Comparison of ENCODE assay signal across 8 cellular contexts in the genomic region with DNA sequence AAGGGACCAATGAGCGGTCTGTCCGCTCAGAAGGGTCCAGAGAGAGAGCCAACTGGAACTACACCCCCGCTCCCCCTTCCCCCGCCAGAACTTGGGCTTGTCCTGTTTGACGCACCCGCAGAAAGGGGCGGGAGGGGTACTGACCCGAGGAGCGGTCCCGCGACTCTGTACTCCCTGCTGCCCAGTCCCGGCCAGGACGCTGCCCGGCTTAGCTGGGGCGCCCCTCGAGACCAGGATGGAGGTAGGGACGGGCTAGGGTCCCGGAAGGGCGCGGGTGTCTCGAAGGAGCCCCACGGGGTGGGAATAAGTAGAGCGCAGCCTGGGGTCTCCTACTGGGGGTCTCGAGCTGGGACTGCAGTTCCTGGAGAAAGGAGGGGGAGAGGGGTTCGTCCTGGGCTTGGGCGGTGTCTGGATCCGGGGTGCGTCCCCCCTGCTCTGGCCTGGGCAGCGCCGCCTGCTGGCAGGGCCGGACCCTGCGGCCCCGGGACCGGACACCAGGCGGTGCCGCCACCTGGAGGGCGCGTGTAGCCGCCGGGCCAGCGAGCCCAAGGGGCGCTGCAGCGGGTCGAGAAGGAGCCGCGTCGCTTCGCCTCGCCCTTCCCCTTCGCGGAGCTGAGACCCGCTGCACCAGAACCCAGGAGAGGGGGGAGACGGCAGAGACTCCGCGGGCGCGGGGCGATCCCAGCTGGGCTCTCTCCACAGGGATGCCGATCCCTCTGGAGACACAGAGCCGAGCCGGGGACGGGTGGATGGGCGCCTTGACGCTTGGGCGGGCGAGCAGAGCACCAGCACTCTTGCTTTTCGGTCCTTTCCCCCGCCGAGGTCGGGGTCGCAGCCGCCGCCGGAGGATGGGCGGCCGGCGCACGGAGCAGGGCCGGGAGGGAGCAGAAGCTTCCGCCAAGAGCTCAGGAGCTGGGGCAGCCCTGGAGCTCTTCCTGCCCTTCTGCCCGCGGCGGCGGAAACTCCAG. TPM values are rescaled to one million over a fixed set of nuclear protein-coding genes. Genes with fewer than 3 reads are reported as not detected.
DNase-seq lines count a peak whose midpoint lies in the region; ATAC-seq and TF ChIP-seq lines count a peak whose summit lies in the region.

No MANE protein-coding gene starts in this region.

- peak overlapping the region; percentile 97 for H3K9ac ChIP-seq in neural cell (ENCODE audit: low read length)

- intact Hi-C loops in Caco-2 (cut with micrococcal nuclease; ENCODE audit: unreplicated experiment) = loop anchor here (1.0 to 2.0 kb wide), 2 partner anchors 25 to 38 kb away; a partner anchor contains a TSS

- POLR2A ChIA-PET in Caco-2 (lab: Charles Lee) = interaction anchor here (0.5 to 1.8 kb wide), 2 partner anchors 26 to 52 kb away, joined by 4 to 11 read pairs; a partner anchor contains a TSS

- no peaks in the 10 kb centered on the region for H3K27me3 Mint-ChIP-seq in Caco-2 (ENCODE audit: insufficient read depth, unreplicated experiment)
- no peaks in the 10 kb centered on the region for H3K27me3 Mint-ChIP-seq in activated T-helper 17 cell treated with anti-CD3 and anti-CD28 coated beads, Interleukin-2, amount 50 U/mL, for 72 hours

- H3K9me3 Mint-ChIP-seq in Caco-2 (ENCODE audit: unreplicated experiment) = no peaks in the 10 kb centered on the region
- no peaks in the 10 kb centered on the region for H3K9me3 Mint-ChIP-seq in activated T-helper 17 cell treated with anti-CD3 and anti-CD28 coated beads, Interleukin-2, amount 50 U/mL, for 72 hours

- ATAC-seq in GM19397 (IDR thresholded peaks at IDR 0.05; ENCODE audit: unreplicated experiment) (peak; percentile 79), HG03558 (IDR thresholded peaks at IDR 0.05; ENCODE audit: extremely low read depth, unreplicated experiment) (peak; percentile 52)
- peak; percentile 83 for ATAC-seq in activated T-helper 17 cell treated with anti-CD3 and anti-CD28 coated beads, Interleukin-2, amount 50 U/mL, for 72 hours (replicated peaks)

- TF ChIP-seq CTCF in Caco-2 (IDR thresholded peaks at IDR 0.05; ENCODE audit: insufficient read depth in 1 of 2, low read depth in 1 of 2, low read length in 1 of 2, severe bottlenecking in 1 of 2, unreplicated experiment in 1 of 2) = peak; percentile 99
- TF ChIP-seq CTCF in fibroblast of the aortic adventitia (IDR thresholded peaks at IDR 0.05; ENCODE audit: insufficient read depth, low read length) = peak; percentile 89
- peak; percentile 97 for TF ChIP-seq CTCF in neural cell (IDR thresholded peaks at IDR 0.05; ENCODE audit: poor library complexity, severe bottlenecking)

- H3K4me2 ChIP-seq in neural cell (ENCODE audit: low read length) = peak overlapping the region; percentile 99

- H3K27me3 ChIP-seq in Caco-2 (replicated peaks; ENCODE audit: control insufficient read depth, insufficient read depth, low read length) = no peaks in the 10 kb centered on the region
- H3K27me3 ChIP-seq in neural cell (ENCODE audit: insufficient read depth, low read depth, low read length) = no peaks in the 10 kb centered on the region

- no peaks in the 10 kb centered on the region for H3K9me2 ChIP-seq in neural cell (ENCODE audit: insufficient read depth, low read length)

- peak overlapping the region; percentile 58 for H3K27ac Mint-ChIP-seq in Caco-2 (ENCODE audit: unreplicated experiment)
- peak overlapping the region; percentile 90 for H3K27ac Mint-ChIP-seq in activated T-helper 17 cell treated with anti-CD3 and anti-CD28 coated beads, Interleukin-2, amount 50 U/mL, for 72 hours

- peak overlapping the region; percentile 97 for H3K4me3 Mint-ChIP-seq in Caco-2 (ENCODE audit: unreplicated experiment)
- H3K4me3 Mint-ChIP-seq in activated T-helper 17 cell treated with anti-CD3 and anti-CD28 coated beads, Interleukin-2, amount 50 U/mL, for 72 hours = peak overlapping the region; percentile 95

- H3K4me1 Mint-ChIP-seq in Caco-2 (ENCODE audit: low read depth, unreplicated experiment) = peaks cover 18% of the 10 kb centered on the region
- H3K4me1 Mint-ChIP-seq in activated T-helper 17 cell treated with anti-CD3 and anti-CD28 coated beads, Interleukin-2, amount 50 U/mL, for 72 hours = peaks cover 6% of the 10 kb centered on the region

- no peaks in the 10 kb centered on the region for H3K36me3 ChIP-seq in Caco-2 (ENCODE audit: control insufficient read depth, insufficient read depth, low read length)
- H3K36me3 ChIP-seq in neural cell (ENCODE audit: insufficient read depth, low read length) = no peaks in the 10 kb centered on the region

- peak overlapping the region; percentile 97 for H3K27ac ChIP-seq in neural cell (ENCODE audit: low read length)

- TF ChIP-seq EP300 in neural cell (conservative IDR thresholded peaks at IDR 0.05; ENCODE audit: poor library complexity, severe bottlenecking) = no peak

- peak overlapping the region; percentile 91 for H3K4me3 ChIP-seq in Caco-2 (ENCODE audit: low read depth, low read length)
- peak overlapping the region; percentile 92 for H3K4me3 ChIP-seq in fibroblast of the aortic adventitia (ENCODE audit: low read depth, low read length)
- peak overlapping the region; percentile 96 for H3K4me3 ChIP-seq in neural cell (ENCODE audit: low read length)

- H3K36me3 Mint-ChIP-seq in Caco-2 (ENCODE audit: insufficient read depth, unreplicated experiment) = peaks cover 9% of the 10 kb centered on the region
- no peaks in the 10 kb centered on the region for H3K36me3 Mint-ChIP-seq in activated T-helper 17 cell treated with anti-CD3 and anti-CD28 coated beads, Interleukin-2, amount 50 U/mL, for 72 hours (ENCODE audit: low read depth)

- H2AFZ ChIP-seq in neural cell (ENCODE audit: low read depth, low read length) = peak overlapping the region; percentile 98

- H3K4me1 ChIP-seq in Caco-2 = peaks cover 21% of the 10 kb centered on the region

- CTCF ChIA-PET in Caco-2 (lab: Charles Lee) = interaction anchor here (0.6 to 2.1 kb wide), 25 partner anchors 9 to 604 kb away, joined by 3 to 34 read pairs (median 5); a partner anchor contains a TSS

- H4K20me1 ChIP-seq in neural cell (ENCODE audit: insufficient read depth) = no peaks in the 10 kb centered on the region

- DNase-seq in Caco-2 = peak; percentile 83 to 96
- DNase-seq in OCI-M2 (lab: John Stamatoyannopoulos, UW; ENCODE audit: unreplicated experiment) = peak; percentile 42
- peak; percentile 75 for DNase-seq in fibroblast of the aortic adventitia (ENCODE audit: low read depth)
- DNase-seq in stromal cell of bone marrow (ENCODE audit: low read depth) = peak; percentile 70

- peaks cover 4% of the 10 kb centered on the region for H3F3A ChIP-seq in neural cell (ENCODE audit: insufficient read depth, low read length, poor library complexity, severe bottlenecking)

- H3K79me2 ChIP-seq in neural cell (replicated peaks; ENCODE audit: insufficient read depth, low read length) = peaks cover 36% of the 10 kb centered on the region

- peak; percentile 35 for TF ChIP-seq RAD21 in neural cell (conservative IDR thresholded peaks at IDR 0.05)

- TSS peak; percentile 23 for BruUV-seq in Caco-2 (replicated peaks; lab: Mats Ljungman, UMichigan)

- H3K9me3 ChIP-seq in Caco-2 (no peaks in the 10 kb centered on the region), neural cell (ENCODE audit: low read length) (no peaks in the 10 kb centered on the region)

TF ChIP-seq in neural cell, 6 proteins besides CTCF, POLR2A, EP300 and RAD21:
- TF ChIP-seq MXI1 (conservative IDR thresholded peaks at IDR 0.05; ENCODE audit: poor library complexity, severe bottlenecking) (peak; percentile 22), EZH2 (IDR thresholded peaks at IDR 0.05; ENCODE audit: borderline replicate concordance, insufficient read depth, low read length, poor library complexity, severe bottlenecking) (no peak), SMC3 (conservative IDR thresholded peaks at IDR 0.05; ENCODE audit: poor library complexity) (peak; percentile 59), POLR2AphosphoS5 (IDR thresholded peaks at IDR 0.05) (peak; percentile 63)
TF ChIP-seq in neural cell: peak in this region for 3.

RNA-seq across cellular contexts. Expression of a gene that starts 3.7 kb away (rescaled TPM):
- total RNA-seq in Caco-2 (2022) (20.4 and 28.2 TPM in 2 replicates), fibroblast of the aortic adventitia (ENCODE audit: low replicate concordance) (16.1 and 27.7 TPM in 2 replicates)
- 10 to 100 TPM in 1 of 2 donors, 1 to 10 TPM in 1; 5.9 to 17.7 TPM for total RNA-seq in activated T-helper 17 cell treated with anti-CD3 and anti-CD28 coated beads, Interleukin-2, amount 50 U/mL, for 72 hours
- polyA plus RNA-seq in neural cell = 123 and 129 TPM in 2 replicates
- polyA minus RNA-seq in neural cell = 97.0 and 102 TPM in 2 replicates

RNA-seq across cellular contexts. Expression of a gene that starts 25.7 kb away (rescaled TPM):
- total RNA-seq in Caco-2 (2022) (89.8 and 92.9 TPM in 2 replicates), fibroblast of the aortic adventitia (ENCODE audit: low replicate concordance) (30.3 and 31.5 TPM in 2 replicates)
- under 1 TPM in 1 of 2 donors, not detected in 1; 0.24 TPM for total RNA-seq in activated T-helper 17 cell treated with anti-CD3 and anti-CD28 coated beads, Interleukin-2, amount 50 U/mL, for 72 hours
- 43.1 and 48.2 TPM in 2 replicates for polyA plus RNA-seq in neural cell
- 33.9 and 36.3 TPM in 2 replicates for polyA minus RNA-seq in neural cell

RNA-seq across cellular contexts. Expression of a gene that starts 37.4 kb away (rescaled TPM):
- total RNA-seq in Caco-2 (2022) (151 and 152 TPM in 2 replicates), fibroblast of the aortic adventitia (ENCODE audit: low replicate concordance) (54.1 and 151 TPM in 2 replicates)
- 100 to 1,000 TPM in 1 of 2 donors, 10 to 100 TPM in 1; 81.4 to 122 TPM for total RNA-seq in activated T-helper 17 cell treated with anti-CD3 and anti-CD28 coated beads, Interleukin-2, amount 50 U/mL, for 72 hours
- 94.6 and 96.5 TPM in 2 replicates for polyA plus RNA-seq in neural cell
- 68.2 and 73.7 TPM in 2 replicates for polyA minus RNA-seq in neural cell

RNA-seq across cellular contexts. Expression of a gene that starts 51.1 kb away (rescaled TPM):
- total RNA-seq in Caco-2 (2022) (5.1 and 5.2 TPM in 2 replicates), fibroblast of the aortic adventitia (ENCODE audit: low replicate concordance) (0.72 TPM in 1 of 2 replicates, not detected in the other)
- total RNA-seq in activated T-helper 17 cell treated with anti-CD3 and anti-CD28 coated beads, Interleukin-2, amount 50 U/mL, for 72 hours = 1 to 10 TPM; 2.5 to 4.2 TPM
- polyA plus RNA-seq in neural cell = 1.3 and 5.8 TPM in 2 replicates
- 4.3 and 6.3 TPM in 2 replicates for polyA minus RNA-seq in neural cell

Comparison
In these comparisons a context has a peak if more than half of its experiments do, and no peak if none do; other contexts are left out.
1. Peak in every context shown above with its lines: DNase-seq, ATAC-seq, H3K4me3 ChIP-seq and H3K27ac ChIP-seq.
2. RNA of a gene that starts 25.7 kb away (total RNA-seq): 89.8 to 92.9 TPM in Caco-2 and 30.3 to 31.5 TPM in fibroblast of the aortic adventitia; 0.24 TPM in activated T-helper 17 cell treated with anti-CD3 and anti-CD28 coated beads, Interleukin-2, amount 50 U/mL, for 72 hours; every median in the first group is over 10 times any median in the second.